11 cellular contexts compared by ENCODE assay signal in the genomic region with DNA sequence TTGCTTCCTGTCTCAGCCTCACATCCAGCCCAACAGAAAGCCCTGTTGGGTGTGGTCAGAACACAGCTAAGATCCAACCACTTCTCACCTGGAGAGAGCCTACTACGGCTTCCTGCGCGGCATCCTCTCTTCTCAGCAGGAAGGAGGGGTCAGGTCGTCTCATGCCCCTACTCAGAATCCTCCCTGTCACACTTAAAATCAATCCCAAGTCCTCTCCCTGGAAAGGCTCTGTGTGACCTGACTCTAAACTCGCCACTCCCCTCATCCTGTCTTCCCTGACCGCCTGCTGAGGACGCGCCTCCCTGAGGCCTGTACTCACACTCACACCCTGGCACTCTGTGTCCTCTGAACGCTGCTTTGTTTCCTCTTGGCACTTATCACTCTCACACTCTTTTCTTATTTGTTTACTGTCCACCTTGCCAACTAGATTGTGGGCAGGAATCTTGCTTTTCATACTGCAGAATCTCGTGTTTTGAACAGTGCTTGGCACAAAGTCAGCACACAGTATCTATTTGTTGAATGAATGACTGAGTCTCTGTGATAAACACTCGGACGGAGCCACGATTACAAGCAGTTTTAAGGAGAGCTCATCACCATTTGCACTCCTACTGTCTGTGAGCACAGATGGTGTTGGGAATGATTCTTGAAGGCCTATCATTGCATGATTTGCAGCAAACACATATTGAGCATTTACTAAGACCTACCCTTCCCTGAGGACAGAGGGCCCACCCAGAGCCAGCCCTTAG. TPM values are rescaled to one million over a fixed set of nuclear protein-coding genes. Genes with fewer than 3 reads are reported as not detected.
DNase-seq lines count a peak whose midpoint lies in the region; ATAC-seq, FAIRE-seq and TF ChIP-seq lines count a peak whose summit lies in the region.
"Had no signal": no experiment of that assay in that cellular context is flagged by ENCODE, and none has a peak within 500 bp of the region (broad histone marks: within the 10 kb centered on the region; RNA-seq: fewer than 3 reads in every experiment).

No MANE protein-coding gene starts in this region.

- H3K23me2 ChIP-seq in H1 (ENCODE audit: low read depth, low read length): no peaks in the 10 kb centered on the region; the same call in 1 of the 2 replicates

- no peak overlapping the region for H2BK20ac ChIP-seq in H1 (ENCODE audit: low read length)

- no peak for TF ChIP-seq POLR2A in H1 (IDR thresholded peaks at IDR 0.05; ENCODE audit: control extremely low read depth in 1 of 2, low read depth in 2 of 2, low read length in 2 of 2)

- no peak overlapping the region for H4K5ac ChIP-seq in H1 (ENCODE audit: insufficient read length, low read depth, low read length)

- H3K79me2 ChIP-seq in H1 (ENCODE audit: control insufficient read depth in 1 of 2, insufficient read depth in 2 of 2, low read length in 2 of 2) (no peaks in the 10 kb centered on the region), osteoblast (ENCODE audit: insufficient read depth, low read length) (no peaks in the 10 kb centered on the region)

- H3K27ac ChIP-seq in H1 (ENCODE audit: low read depth, low read length) (no peak overlapping the region), osteoblast (ENCODE audit: low read depth, low read length) (no peak overlapping the region)
- H3K27ac ChIP-seq in naive thymus-derived CD4-positive, alpha-beta T cell (ENCODE audit: low read depth, low read length): peak overlapping the region; percentile 23
- H3K27ac ChIP-seq: KMS-11 had no signal

- POLR2A ChIA-PET in H1 (lab: Charles Lee; ENCODE audit: partially characterized antibody): interaction anchor here (1.2 to 1.6 kb wide), 3 partner anchors 10 to 54 kb away, joined by 3 to 5 read pairs (median 5); no protein-coding TSS in a partner anchor
- POLR2A ChIA-PET in naive thymus-derived CD4-positive, alpha-beta T cell (lab: Charles Lee): interaction anchor here (1.2 to 2.1 kb wide), 4 partner anchors 10 to 22 kb away, joined by 3 to 13 read pairs (median 6); a partner anchor contains a TSS

- no peak overlapping the region for H2AK5ac ChIP-seq in H1 (ENCODE audit: low read depth, low read length)

- DNase-seq in Calu3 (peak; percentile 68), NCI-H2227 treated with DMSO at 0.1 percent for 48 hours (lab: John Stamatoyannopoulos, UW) (peak; percentile 16), H1 (ENCODE audit: low read depth in 1 of 2, low spot score in 2 of 2) (no peak), HTR-8/SVneo (ENCODE audit: insufficient read length, low spot score) (no peak), osteoblast (ENCODE audit: insufficient read length, low spot score, missing footprints) (no peak), KG1 (lab: John Stamatoyannopoulos, UW) (no peak), D721Med (ENCODE audit: insufficient read length, low spot score) (no peak)
- DNase-seq in naive thymus-derived CD4-positive, alpha-beta T cell: no peak
- DNase-seq: activated CD4-positive, alpha-beta T cell treated with anti-CD3 and anti-CD28 coated beads for 1 hour had no signal

- FAIRE-seq in H1 (lab: Jason Lieb, UNC): no peak
- no peak for FAIRE-seq in HTR-8/SVneo (lab: Jason Lieb, UNC)
- FAIRE-seq in D721Med (lab: Jason Lieb, UNC): no peak

- peak overlapping the region; percentile 71; the same call in 1 of the 2 replicates for H4K8ac ChIP-seq in H1 (ENCODE audit: extremely low read depth, insufficient read depth, low read length)

- CTCF ChIA-PET in Calu3 (lab: Charles Lee): interaction anchor here (0.7 to 1.3 kb wide), 3 partner anchors 10 to 135 kb away, joined by 3 to 5 read pairs (median 3); no protein-coding TSS in a partner anchor
- CTCF ChIA-PET in H1 (lab: Charles Lee; ENCODE audit: partially characterized antibody): interaction anchor here (0.7 to 3.7 kb wide), 8 partner anchors 9 to 105 kb away, joined by 3 to 30 read pairs (median 3); no protein-coding TSS in a partner anchor
- CTCF ChIA-PET in naive thymus-derived CD4-positive, alpha-beta T cell (lab: Charles Lee): interaction anchor here (1.7 kb wide), 1 partner anchor 9 kb away, joined by 4 read pairs; no protein-coding TSS in a partner anchor

- TF ChIP-seq EP300 in H1 (IDR thresholded peaks at IDR 0.05; ENCODE audit: borderline replicate concordance in 1 of 2, low read depth in 2 of 2, low read length in 2 of 2): no peak

- ATAC-seq in naive thymus-derived CD4-positive, alpha-beta T cell: no peak

- 81% methylated on average over 13 of the region's 13 CpGs; no CpG with 5 or more reads in 1 of the 2 experiments for WGBS in H1 (ENCODE audit: extremely low coverage in 1 of 2, insufficient coverage in 1 of 2, insufficient read length in 1 of 2, insufficient replicate concordance in 2 of 2, low coverage in 1 of 2, low lambda C conversion rate in 2 of 2, missing lambda C conversion rate in 1 of 2), 2 experiments

- H3K79me1 ChIP-seq in H1 (ENCODE audit: low read depth, low read length): no peaks in the 10 kb centered on the region

- H3K23ac ChIP-seq in H1 (ENCODE audit: insufficient read length): no peak overlapping the region

- H2BK15ac ChIP-seq in H1 (ENCODE audit: low read length): no peak overlapping the region

- 0 out of 2 replicates have a peak overlapping the region, but pooled peaks have one; percentile 9 for H2BK5ac ChIP-seq in H1 (ENCODE audit: low read depth, low read length)

- H3K36me3 ChIP-seq in H1 (ENCODE audit: control insufficient read depth in 2 of 4, insufficient read depth in 4 of 4, low read length in 3 of 4) (no peaks in the 10 kb centered on the region), osteoblast (ENCODE audit: insufficient read depth, low read length) (no peaks in the 10 kb centered on the region)
- peaks cover 4 to 51% (median 9%) of the 10 kb centered on the region in 3 experiments for H3K36me3 ChIP-seq in naive thymus-derived CD4-positive, alpha-beta T cell (ENCODE audit: control insufficient read depth in 2 of 3, insufficient read depth in 3 of 3, low read length in 3 of 3)

- H3K27me3 Mint-ChIP-seq in Calu3 (ENCODE audit: unreplicated experiment): no peaks in the 10 kb centered on the region
- H3K27me3 Mint-ChIP-seq in naive thymus-derived CD4-positive, alpha-beta T cell: no peaks in the 10 kb centered on the region

- no peak overlapping the region; a peak in 2 of 7 replicates for H3K9ac ChIP-seq in H1 (replicated peaks in 1 of 4; ENCODE audit: extremely low read depth in 1 of 4, low read depth in 3 of 4, low read length in 3 of 4)
- H3K9ac ChIP-seq: KMS-11 had no signal

- no peak for TF ChIP-seq CTCF in Calu3 (IDR thresholded peaks at IDR 0.05; ENCODE audit: unreplicated experiment)
- no peak for TF ChIP-seq CTCF in H1 (IDR thresholded peaks at IDR 0.05; ENCODE audit: control extremely low read depth in 1 of 3, insufficient read depth in 1 of 3, low read depth in 1 of 3, low read length in 3 of 3)
- no peak for TF ChIP-seq CTCF in osteoblast (IDR thresholded peaks at IDR 0.05; ENCODE audit: extremely low read depth, low read depth, low read length)
- TF ChIP-seq CTCF in D721Med (IDR thresholded peaks at IDR 0.05; ENCODE audit: insufficient read depth, missing control alignments): no peak

- H4K20me1 ChIP-seq in H1 (replicated peaks in 1 of 2; ENCODE audit: control insufficient read depth in 1 of 2, insufficient read depth in 2 of 2, low read length in 2 of 2): no peaks in the 10 kb centered on the region
- no peaks in the 10 kb centered on the region for H4K20me1 ChIP-seq in osteoblast (ENCODE audit: insufficient read depth, low read length)

- H4K91ac ChIP-seq in H1 (replicated peaks; ENCODE audit: insufficient read length, low read length): no peak overlapping the region

- TF ChIP-seq RAD21 in H1 (IDR thresholded peaks at IDR 0.05 in 1 of 2, conservative IDR thresholded peaks at IDR 0.05 in 1 of 2; ENCODE audit: low read depth in 2 of 2, low read length in 2 of 2): 0 out of 4 replicates have a peak, but pooled peaks of 1 of the 2 experiments have one; percentile 12

- H3K9me3 Mint-ChIP-seq in Calu3 (ENCODE audit: low read depth, unreplicated experiment): no peaks in the 10 kb centered on the region
- H3K9me3 Mint-ChIP-seq in naive thymus-derived CD4-positive, alpha-beta T cell: no peaks in the 10 kb centered on the region

- H2AFZ ChIP-seq in H1 (ENCODE audit: low read length): peak overlapping the region; percentile 90; the same call in 1 of the 2 replicates
- no peak overlapping the region for H2AFZ ChIP-seq in osteoblast (ENCODE audit: low read length)

- no peaks in the 10 kb centered on the region for H3K36me3 Mint-ChIP-seq in Calu3 (ENCODE audit: insufficient read depth, unreplicated experiment)
- H3K36me3 Mint-ChIP-seq in naive thymus-derived CD4-positive, alpha-beta T cell: peaks cover 11 to 49% (median 37%) of the 10 kb centered on the region in 5 donors

- H3K4me2 ChIP-seq in H1 (ENCODE audit: insufficient read depth in 1 of 2, low read depth in 2 of 2, low read length in 2 of 2) (no peak overlapping the region), osteoblast (ENCODE audit: insufficient read depth, low read length) (no peak overlapping the region)
- H3K4me2 ChIP-seq: KMS-11 had no signal

- H2BK12ac ChIP-seq in H1 (ENCODE audit: low read depth, low read length): no peak overlapping the region

- H3K14ac ChIP-seq in H1 (ENCODE audit: insufficient read length): no peak overlapping the region

- H3K4me1 Mint-ChIP-seq in Calu3 (ENCODE audit: low read depth, unreplicated experiment): peaks cover 18% of the 10 kb centered on the region
- peaks cover 18 to 49% (median 44%) of the 10 kb centered on the region in 7 donors for H3K4me1 Mint-ChIP-seq in naive thymus-derived CD4-positive, alpha-beta T cell

- no peak overlapping the region for H3K56ac ChIP-seq in H1 (replicated peaks; ENCODE audit: insufficient read length, low read depth, low read length)

- H3K4me3 Mint-ChIP-seq in Calu3 (ENCODE audit: low read depth, unreplicated experiment): no peak overlapping the region
- H3K4me3 Mint-ChIP-seq in naive thymus-derived CD4-positive, alpha-beta T cell: peak overlapping the region in 2 of 10 donors; percentile 2 to 10

- H3K9me3 ChIP-seq in H1 (ENCODE audit: insufficient read depth in 2 of 2, low read depth in 1 of 2, low read length in 1 of 2) (no peaks in the 10 kb centered on the region), osteoblast (ENCODE audit: low read depth, low read length) (no peaks in the 10 kb centered on the region)
- H3K9me3 ChIP-seq in naive thymus-derived CD4-positive, alpha-beta T cell (ENCODE audit: control insufficient read depth in 2 of 3, low read length in 3 of 3): no peaks in the 10 kb centered on the region

- H3K4me3 ChIP-seq in H1 (ENCODE audit: extremely low read depth in 1 of 4, insufficient read depth in 2 of 4, low read depth in 3 of 4, low read length in 4 of 4): no peak overlapping the region
- H3K4me3 ChIP-seq in naive thymus-derived CD4-positive, alpha-beta T cell (ENCODE audit: low read length): no peak overlapping the region
- H3K4me3 ChIP-seq in osteoblast (ENCODE audit: insufficient read depth, low read length): no peak overlapping the region

- no peaks in the 10 kb centered on the region for H3K27me3 ChIP-seq in H1 (replicated peaks in 1 of 4; ENCODE audit: control insufficient read depth in 3 of 4, extremely low read depth in 1 of 4, insufficient read depth in 3 of 4, low read length in 3 of 4)
- no peaks in the 10 kb centered on the region for H3K27me3 ChIP-seq in naive thymus-derived CD4-positive, alpha-beta T cell (ENCODE audit: control insufficient read depth in 2 of 2, insufficient read depth in 2 of 2, low read length in 2 of 2)
- H3K27me3 ChIP-seq in osteoblast (ENCODE audit: insufficient read depth, low read length): no peaks in the 10 kb centered on the region

- no TSS peak for BruUV-seq in Calu3 (replicated peaks; lab: Mats Ljungman, UMichigan)

- no peak overlapping the region for H2BK120ac ChIP-seq in H1 (replicated peaks; ENCODE audit: low read depth, low read length)

- H3K4me1 ChIP-seq in H1 (replicated peaks in 1 of 4; ENCODE audit: control insufficient read depth in 3 of 4, insufficient read depth in 4 of 4, low read length in 3 of 4) (peaks cover 0 to 4% (median 1%) of the 10 kb centered on the region in 4 experiments; a peak in 3 of 7 replicates), osteoblast (ENCODE audit: insufficient read depth, low read length) (no peaks in the 10 kb centered on the region)
- peaks cover 11 to 17% of the 10 kb centered on the region in 2 donors for H3K4me1 ChIP-seq in naive thymus-derived CD4-positive, alpha-beta T cell (ENCODE audit: control insufficient read depth in 2 of 2, insufficient read depth in 2 of 2, low read length in 2 of 2)

- no peak overlapping the region for H3K18ac ChIP-seq in H1 (ENCODE audit: extremely low read depth, low read length)

- H3K27ac Mint-ChIP-seq in Calu3 (ENCODE audit: unreplicated experiment): peak overlapping the region; percentile 34
- peak overlapping the region; percentile 56 to 95 (median 76) for H3K27ac Mint-ChIP-seq in naive thymus-derived CD4-positive, alpha-beta T cell

- no peak overlapping the region for H3K4ac ChIP-seq in H1 (replicated peaks; ENCODE audit: insufficient read length, low read depth, low read length)

- intact Hi-C loops in Calu3 (cut with micrococcal nuclease; ENCODE audit: unreplicated experiment): no loop called here
- intact Hi-C loops in naive thymus-derived CD4-positive, alpha-beta T cell (cut with micrococcal nuclease): no loop called here

RNA-seq across cellular contexts. Expression of a gene that starts 18.7 kb away (rescaled TPM):
- total RNA-seq in Calu3 (2022) (235 and 250 TPM in 2 replicates), osteoblast (54.2 and 59.7 TPM in 2 replicates)
- total RNA-seq in H1 (2021; fragmentation: NEBNext Ultra II Directional; extraction: Animal tissue kit (Norgen Biotek cat#: 25700)): 94.2 and 95.5 TPM in 2 replicates
- 98.4 and 148 TPM in 2 replicates for polyA plus RNA-seq in H1 (2011; rRNA removed)
- 114 TPM for polyA plus RNA-seq in H1 (2011; cell fraction: cytosol; rRNA removed)
- polyA plus RNA-seq in H1 (2011; cell fraction: nucleus; rRNA removed): 38.7 TPM
- 75.0 to 122 TPM (median 90.1 TPM) in 4 replicates for polyA plus RNA-seq in H1 (2012, experiment 1 of 2)
- polyA plus RNA-seq in H1 (2012, experiment 2 of 2): 222 TPM
- polyA plus RNA-seq in H1 (2013, experiment 1 of 2): 120 TPM
- 134 TPM for polyA plus RNA-seq in H1 (2013, experiment 2 of 2)
- polyA minus RNA-seq in H1 (2011; rRNA and poly(A)+ RNA removed): 33.6 and 51.7 TPM in 2 replicates
- 50.3 TPM for polyA minus RNA-seq in H1 (2011; cell fraction: cytosol; rRNA and poly(A)+ RNA removed)
- 18.1 TPM for polyA minus RNA-seq in H1 (2011; cell fraction: nucleus; rRNA and poly(A)+ RNA removed)
- total RNA-seq in naive thymus-derived CD4-positive, alpha-beta T cell: 100 to 1,000 TPM in 1 of 5 experiments, 10 to 100 TPM in 4; 47.9 to 100 (median 53.1) TPM
- polyA plus RNA-seq in naive thymus-derived CD4-positive, alpha-beta T cell: 100 to 1,000 TPM; 104 to 153 TPM

RNA-seq across cellular contexts. Expression of a gene that starts 21.8 kb away (rescaled TPM):
- not detected in 2 replicates for total RNA-seq in Calu3 (2022)
- total RNA-seq in H1 (2021; fragmentation: NEBNext Ultra II Directional; extraction: Animal tissue kit (Norgen Biotek cat#: 25700)): 0.19 TPM in 1 of 2 replicates, not detected in the other
- polyA plus RNA-seq in H1 (2011; rRNA removed): 0.17 and 0.18 TPM in 2 replicates
- polyA plus RNA-seq in H1 (2011; cell fraction: cytosol; rRNA removed): 0.25 TPM
- polyA plus RNA-seq in H1 (2011; cell fraction: nucleus; rRNA removed): 0.37 TPM
- polyA plus RNA-seq in H1 (2012, experiment 1 of 2): 0.13 to 0.21 TPM (median 0.17 TPM) in 4 replicates
- polyA plus RNA-seq in H1 (2012, experiment 2 of 2): 0.10 TPM
- polyA plus RNA-seq in H1 (2013, experiment 1 of 2): 0.08 TPM
- 0.02 TPM for polyA plus RNA-seq in H1 (2013, experiment 2 of 2)
- polyA minus RNA-seq in H1 (2011; rRNA and poly(A)+ RNA removed): 0.17 and 0.19 TPM in 2 replicates
- polyA minus RNA-seq in H1 (2011; cell fraction: cytosol; rRNA and poly(A)+ RNA removed): not detected
- not detected for polyA minus RNA-seq in H1 (2011; cell fraction: nucleus; rRNA and poly(A)+ RNA removed)
- 10 to 100 TPM; 28.3 to 80.7 (median 29.7) TPM for total RNA-seq in naive thymus-derived CD4-positive, alpha-beta T cell
- polyA plus RNA-seq in naive thymus-derived CD4-positive, alpha-beta T cell: 10 to 100 TPM; 11.0 to 13.7 TPM
- under 0.01 and 0.36 TPM in 2 replicates for total RNA-seq in osteoblast
- total RNA-seq: chondrocyte had no signal

RNA-seq across cellular contexts. Expression of a gene that starts 50.8 kb away (rescaled TPM):
- total RNA-seq in Calu3 (2022) (39.4 and 48.9 TPM in 2 replicates), osteoblast (9.7 and 10.9 TPM in 2 replicates)
- 76.7 and 77.7 TPM in 2 replicates for total RNA-seq in H1 (2021; fragmentation: NEBNext Ultra II Directional; extraction: Animal tissue kit (Norgen Biotek cat#: 25700))
- 49.7 and 74.5 TPM in 2 replicates for polyA plus RNA-seq in H1 (2011; rRNA removed)
- 47.5 TPM for polyA plus RNA-seq in H1 (2011; cell fraction: cytosol; rRNA removed)
- 57.4 TPM for polyA plus RNA-seq in H1 (2011; cell fraction: nucleus; rRNA removed)
- 32.6 to 40.3 TPM (median 35.4 TPM) in 4 replicates for polyA plus RNA-seq in H1 (2012, experiment 1 of 2)
- polyA plus RNA-seq in H1 (2012, experiment 2 of 2): 37.6 TPM
- polyA plus RNA-seq in H1 (2013, experiment 1 of 2): 52.6 TPM
- polyA plus RNA-seq in H1 (2013, experiment 2 of 2): 60.1 TPM
- polyA minus RNA-seq in H1 (2011; rRNA and poly(A)+ RNA removed): 42.7 and 55.0 TPM in 2 replicates
- 37.8 TPM for polyA minus RNA-seq in H1 (2011; cell fraction: cytosol; rRNA and poly(A)+ RNA removed)
- 20.0 TPM for polyA minus RNA-seq in H1 (2011; cell fraction: nucleus; rRNA and poly(A)+ RNA removed)
- total RNA-seq in naive thymus-derived CD4-positive, alpha-beta T cell: 10 to 100 TPM; 35.6 to 44.3 (median 40.7) TPM
- polyA plus RNA-seq in naive thymus-derived CD4-positive, alpha-beta T cell: 10 to 100 TPM; 32.1 to 37.7 TPM

Comparison
In these comparisons a context has a peak if more than half of its experiments do, and no peak if none do; other contexts are left out.
1. DNase-seq: peak in Calu3 (single experiment) and NCI-H2227 treated with DMSO at 0.1 percent for 48 hours (single experiment); none in H1 (0 of 2), naive thymus-derived CD4-positive, alpha-beta T cell (0 of 9), HTR-8/SVneo (single experiment), osteoblast (single experiment), KG1 (single experiment) and D721Med (single experiment).
2. RNA of a gene that starts 21.8 kb away (total RNA-seq): 28.3 to 80.7 TPM in naive thymus-derived CD4-positive, alpha-beta T cell; under 0.01 to 0.36 TPM in osteoblast, not detected in Calu3 and 0.19 TPM in H1; every median in the first group is over 10 times any median in the second.